1 cellular context compared by ENCODE assay signal in the genomic region with DNA sequence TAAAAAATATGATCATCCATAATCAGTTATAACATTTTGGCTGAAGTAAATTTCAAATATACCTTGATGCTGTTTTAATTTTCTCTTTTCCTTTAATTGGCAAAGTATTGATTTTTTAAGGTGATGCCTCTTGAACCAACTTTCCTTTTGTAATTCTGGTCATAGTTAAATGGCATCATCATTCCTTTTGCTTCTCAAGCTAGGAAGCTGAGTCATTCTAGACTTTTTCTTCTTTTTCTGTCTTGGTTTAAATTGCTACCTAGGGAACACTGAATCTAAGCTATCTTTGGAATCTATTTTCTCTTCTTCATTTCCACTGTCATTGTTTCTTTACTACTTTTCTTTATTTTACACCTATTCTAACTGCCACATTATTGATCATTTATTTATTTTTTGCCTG.
TF ChIP-seq lines count a peak whose summit lies in the region.

No MANE protein-coding gene starts in this region.

TF ChIP-seq in GM23338, 12 proteins besides CTCF, POLR2A, EP300 and RAD21 (continued from another document):
- TF ChIP-seq, protein P1, sequence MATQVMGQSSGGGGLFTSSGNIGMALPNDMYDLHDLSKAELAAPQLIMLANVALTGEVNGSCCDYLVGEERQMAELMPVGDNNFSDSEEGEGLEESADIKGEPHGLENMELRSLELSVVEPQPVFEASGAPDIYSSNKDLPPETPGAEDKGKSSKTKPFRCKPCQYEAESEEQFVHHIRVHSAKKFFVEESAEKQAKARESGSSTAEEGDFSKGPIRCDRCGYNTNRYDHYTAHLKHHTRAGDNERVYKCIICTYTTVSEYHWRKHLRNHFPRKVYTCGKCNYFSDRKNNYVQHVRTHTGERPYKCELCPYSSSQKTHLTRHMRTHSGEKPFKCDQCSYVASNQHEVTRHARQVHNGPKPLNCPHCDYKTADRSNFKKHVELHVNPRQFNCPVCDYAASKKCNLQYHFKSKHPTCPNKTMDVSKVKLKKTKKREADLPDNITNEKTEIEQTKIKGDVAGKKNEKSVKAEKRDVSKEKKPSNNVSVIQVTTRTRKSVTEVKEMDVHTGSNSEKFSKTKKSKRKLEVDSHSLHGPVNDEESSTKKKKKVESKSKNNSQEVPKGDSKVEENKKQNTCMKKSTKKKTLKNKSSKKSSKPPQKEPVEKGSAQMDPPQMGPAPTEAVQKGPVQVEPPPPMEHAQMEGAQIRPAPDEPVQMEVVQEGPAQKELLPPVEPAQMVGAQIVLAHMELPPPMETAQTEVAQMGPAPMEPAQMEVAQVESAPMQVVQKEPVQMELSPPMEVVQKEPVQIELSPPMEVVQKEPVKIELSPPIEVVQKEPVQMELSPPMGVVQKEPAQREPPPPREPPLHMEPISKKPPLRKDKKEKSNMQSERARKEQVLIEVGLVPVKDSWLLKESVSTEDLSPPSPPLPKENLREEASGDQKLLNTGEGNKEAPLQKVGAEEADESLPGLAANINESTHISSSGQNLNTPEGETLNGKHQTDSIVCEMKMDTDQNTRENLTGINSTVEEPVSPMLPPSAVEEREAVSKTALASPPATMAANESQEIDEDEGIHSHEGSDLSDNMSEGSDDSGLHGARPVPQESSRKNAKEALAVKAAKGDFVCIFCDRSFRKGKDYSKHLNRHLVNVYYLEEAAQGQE (IDR thresholded peaks at IDR 0.05; ENCODE audit: unreplicated experiment): no peak
TF ChIP-seq in GM23338: peak in this region for 0.
